9 cellular contexts compared by ENCODE assay signal in the genomic region with DNA sequence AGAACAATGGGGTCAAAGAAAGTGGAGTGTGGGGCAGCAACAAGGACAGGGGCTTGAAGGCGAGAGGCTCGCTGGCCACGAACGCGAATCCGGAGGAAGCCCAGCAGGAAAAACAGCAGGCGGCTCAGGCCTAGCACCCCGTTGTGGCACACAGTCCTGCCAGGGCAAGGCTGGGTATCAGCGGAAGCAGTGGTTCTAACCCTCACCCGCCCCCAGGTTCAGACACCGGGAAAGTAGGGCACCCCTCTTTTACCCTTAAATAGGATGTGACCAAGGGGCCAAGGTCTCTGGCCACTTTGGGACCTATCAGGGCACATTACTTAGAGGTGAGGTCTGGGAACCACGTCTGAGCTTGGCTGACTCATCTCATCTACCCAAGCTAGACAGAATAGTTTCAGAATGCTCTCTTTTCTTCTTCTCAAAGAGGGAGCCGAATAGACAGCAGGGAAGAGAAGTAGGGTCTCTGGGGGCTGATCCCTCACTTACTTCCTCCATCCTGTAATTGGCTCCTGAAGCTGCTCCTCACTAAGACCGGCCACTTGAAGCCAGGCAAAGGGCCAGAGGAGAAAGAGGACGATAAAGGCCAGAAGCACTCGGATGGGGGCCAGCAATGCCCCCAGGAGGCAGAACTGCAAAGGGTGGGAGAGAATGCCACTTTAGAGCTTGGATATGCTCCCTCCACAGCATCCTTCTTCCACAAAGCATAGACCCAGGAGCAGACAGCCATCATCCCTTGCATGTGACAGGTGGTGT. TPM values are rescaled to one million over a fixed set of nuclear protein-coding genes. Genes with fewer than 3 reads are reported as not detected.
DNase-seq lines count a peak whose midpoint lies in the region; ATAC-seq, FAIRE-seq and TF ChIP-seq lines count a peak whose summit lies in the region.
"Had no signal": no experiment of that assay in that cellular context is flagged by ENCODE, and none has a peak within 500 bp of the region (broad histone marks: within the 10 kb centered on the region; RNA-seq: fewer than 3 reads in every experiment).

No MANE protein-coding gene starts in this region.

- ATAC-seq in stimulated activated naive CD8-positive, alpha-beta T cell treated with anti-CD3 and anti-CD28 coated beads, Interleukin-15, Interleukin-2, amounts not matched to agents 100 U/mL and 50 U/mL, for 24 hours = no peak
- peak; percentile 36 for ATAC-seq in activated T-helper 17 cell treated with anti-CD3 and anti-CD28 coated beads, Interleukin-2, amount 50 U/mL, for 72 hours (replicated peaks)
- ATAC-seq in pancreas = no peak

- H3K9me3 ChIP-seq in iPS-15b (ENCODE audit: control insufficient read depth, insufficient read depth, low read length) = no peaks in the 10 kb centered on the region
- no peaks in the 10 kb centered on the region for H3K9me3 ChIP-seq in vagina
- no peaks in the 10 kb centered on the region for H3K9me3 ChIP-seq in pancreas

- intact Hi-C loops in vagina (cut with DNase I) = loop anchor here (10.0 kb wide), 1 partner anchor 120 kb away; no protein-coding TSS in a partner anchor
- intact Hi-C loops in pancreas (cut with DNase I) = loop anchor here in 1 of 3 donors (10.0 kb wide), 1 partner anchor 130 kb away; no protein-coding TSS in a partner anchor

- H3K27ac Mint-ChIP-seq in stimulated activated naive CD8-positive, alpha-beta T cell treated with anti-CD3 and anti-CD28 coated beads, Interleukin-15, Interleukin-2, amounts not matched to agents 100 ng/mL and 50 ng/mL, for 24 hours = peak overlapping the region; percentile 58
- peak overlapping the region; percentile 86 for H3K27ac Mint-ChIP-seq in activated T-helper 17 cell treated with anti-CD3 and anti-CD28 coated beads, Interleukin-2, amount 50 U/mL, for 72 hours

- FAIRE-seq in pancreas (lab: Jason Lieb, UNC) = no peak

- TF ChIP-seq POLR2A in vagina (IDR thresholded peaks at IDR 0.05) = no peak

- H3K27me3 ChIP-seq in iPS-15b (ENCODE audit: control insufficient read depth, insufficient read depth, low read length) (no peaks in the 10 kb centered on the region), vagina (no peaks in the 10 kb centered on the region), pancreas (no peaks in the 10 kb centered on the region)

- H3K9ac ChIP-seq in iPS-15b (ENCODE audit: low read depth, low read length) = no peak overlapping the region

- H3K4me3 Mint-ChIP-seq in stimulated activated naive CD8-positive, alpha-beta T cell treated with anti-CD3 and anti-CD28 coated beads, Interleukin-15, Interleukin-2, amounts not matched to agents 100 ng/mL and 50 ng/mL, for 24 hours = peak overlapping the region; percentile 88
- peak overlapping the region; percentile 96 for H3K4me3 Mint-ChIP-seq in activated T-helper 17 cell treated with anti-CD3 and anti-CD28 coated beads, Interleukin-2, amount 50 U/mL, for 72 hours

- H3K36me3 ChIP-seq in iPS-15b (ENCODE audit: control insufficient read depth, insufficient read depth, low read length) (peaks cover 12% of the 10 kb centered on the region), vagina (peaks cover 0 to 10% of the 10 kb centered on the region in 2 donors), pancreas (no peaks in the 10 kb centered on the region)

- H3K27ac ChIP-seq in vagina (peak overlapping the region; percentile 21), pancreas (no peak overlapping the region)

- H3K27me3 Mint-ChIP-seq in stimulated activated naive CD8-positive, alpha-beta T cell treated with anti-CD3 and anti-CD28 coated beads, Interleukin-15, Interleukin-2, amounts not matched to agents 100 ng/mL and 50 ng/mL, for 24 hours = no peaks in the 10 kb centered on the region
- H3K27me3 Mint-ChIP-seq in activated T-helper 17 cell treated with anti-CD3 and anti-CD28 coated beads, Interleukin-2, amount 50 U/mL, for 72 hours = no peaks in the 10 kb centered on the region

- H3K4me1 ChIP-seq in iPS-15b (ENCODE audit: control insufficient read depth, insufficient read depth, low read length) (peaks cover 9% of the 10 kb centered on the region), vagina (peaks cover 28% of the 10 kb centered on the region), pancreas (peaks cover 0 to 9% (median 0%) of the 10 kb centered on the region in 3 donors)

- H3K4me3 ChIP-seq in iPS-15b (ENCODE audit: low read depth, low read length) = peak overlapping the region; percentile 84
- peak overlapping the region; percentile 76 to 91 for H3K4me3 ChIP-seq in vagina
- peak overlapping the region in 1 of 4 donors; percentile 86 for H3K4me3 ChIP-seq in pancreas

- H3K9me3 Mint-ChIP-seq in stimulated activated naive CD8-positive, alpha-beta T cell treated with anti-CD3 and anti-CD28 coated beads, Interleukin-15, Interleukin-2, amounts not matched to agents 100 ng/mL and 50 ng/mL, for 24 hours = no peaks in the 10 kb centered on the region
- no peaks in the 10 kb centered on the region for H3K9me3 Mint-ChIP-seq in activated T-helper 17 cell treated with anti-CD3 and anti-CD28 coated beads, Interleukin-2, amount 50 U/mL, for 72 hours

- peaks cover 35% of the 10 kb centered on the region for H3K4me1 Mint-ChIP-seq in stimulated activated naive CD8-positive, alpha-beta T cell treated with anti-CD3 and anti-CD28 coated beads, Interleukin-15, Interleukin-2, amounts not matched to agents 100 ng/mL and 50 ng/mL, for 24 hours (ENCODE audit: low read depth)
- peaks cover 29% of the 10 kb centered on the region for H3K4me1 Mint-ChIP-seq in activated T-helper 17 cell treated with anti-CD3 and anti-CD28 coated beads, Interleukin-2, amount 50 U/mL, for 72 hours

- H3K36me3 Mint-ChIP-seq in stimulated activated naive CD8-positive, alpha-beta T cell treated with anti-CD3 and anti-CD28 coated beads, Interleukin-15, Interleukin-2, amounts not matched to agents 100 ng/mL and 50 ng/mL, for 24 hours (ENCODE audit: low read depth) = peaks cover 33% of the 10 kb centered on the region
- peaks cover 47% of the 10 kb centered on the region for H3K36me3 Mint-ChIP-seq in activated T-helper 17 cell treated with anti-CD3 and anti-CD28 coated beads, Interleukin-2, amount 50 U/mL, for 72 hours (ENCODE audit: low read depth)

- no peak for DNase-seq in stimulated activated naive CD8-positive, alpha-beta T cell treated with anti-CD3 and anti-CD28 coated beads, Interleukin-15, Interleukin-2, amounts not matched to agents 100 U/mL and 50 U/mL, for 24 hours
- DNase-seq in vagina (ENCODE audit: extremely low spot score in 2 of 2) = no peak
- no peak for DNase-seq in HUDEP-2 (lab: John Stamatoyannopoulos, UW; ENCODE audit: unreplicated experiment in 76 of 76)
- no peak for DNase-seq in RKO (ENCODE audit: low spot score)
- DNase-seq in pancreas = no peak
- DNase-seq: NCI-H187 treated with DMSO at 0.1 percent for 48 hours had no signal

- no peak for TF ChIP-seq CTCF in vagina (IDR thresholded peaks at IDR 0.05)
- TF ChIP-seq CTCF in pancreas (IDR thresholded peaks at IDR 0.05) = no peak

- 84 to 91% methylated on average over 16 of the region's 16 CpGs for WGBS in pancreas, 2 donors

RNA-seq across cellular contexts. Expression of gene LPCAT4, which starts 1.7 kb away (rescaled TPM):
- 10 to 100 TPM; 73.8 to 95.0 TPM for total RNA-seq in activated T-helper 17 cell treated with anti-CD3 and anti-CD28 coated beads, Interleukin-2, amount 50 U/mL, for 72 hours
- total RNA-seq in vagina = 47.4 TPM
- 10 to 100 TPM in 5 of 6 donors, 1 to 10 TPM in 1; 9.7 to 23.5 (median 13.7) TPM for total RNA-seq in pancreas
- polyA plus RNA-seq in pancreas = 10 to 100 TPM; 29.3 to 34.6 TPM

RNA-seq across cellular contexts. Expression of gene NUTM1, which starts 22.1 kb away (rescaled TPM):
- not detected for total RNA-seq in activated T-helper 17 cell treated with anti-CD3 and anti-CD28 coated beads, Interleukin-2, amount 50 U/mL, for 72 hours
- total RNA-seq in vagina = not detected
- not detected for total RNA-seq in pancreas
- not detected for polyA plus RNA-seq in pancreas

RNA-seq across cellular contexts. Expression of gene NOP10, which starts 22.3 kb away (rescaled TPM):
- total RNA-seq in activated T-helper 17 cell treated with anti-CD3 and anti-CD28 coated beads, Interleukin-2, amount 50 U/mL, for 72 hours = 100 to 1,000 TPM; 150 to 210 TPM
- total RNA-seq in vagina = 150 TPM
- 10 to 100 TPM; 23.9 to 53.6 (median 33.8) TPM for total RNA-seq in pancreas
- 10 to 100 TPM; 73.4 to 87.9 TPM for polyA plus RNA-seq in pancreas

RNA-seq across cellular contexts. Expression of gene SLC12A6, which starts 27.7 kb away (rescaled TPM):
- total RNA-seq in activated T-helper 17 cell treated with anti-CD3 and anti-CD28 coated beads, Interleukin-2, amount 50 U/mL, for 72 hours = 10 to 100 TPM; 25.2 to 33.6 TPM
- total RNA-seq in vagina = 73.4 TPM
- 10 to 100 TPM in 1 of 6 donors, 1 to 10 TPM in 5; 2.5 to 13.1 (median 6.4) TPM for total RNA-seq in pancreas
- 1 to 10 TPM; 2.8 to 5.9 TPM for polyA plus RNA-seq in pancreas
